Comparison of ENCODE assay signal across 35 cellular contexts in the genomic region with DNA sequence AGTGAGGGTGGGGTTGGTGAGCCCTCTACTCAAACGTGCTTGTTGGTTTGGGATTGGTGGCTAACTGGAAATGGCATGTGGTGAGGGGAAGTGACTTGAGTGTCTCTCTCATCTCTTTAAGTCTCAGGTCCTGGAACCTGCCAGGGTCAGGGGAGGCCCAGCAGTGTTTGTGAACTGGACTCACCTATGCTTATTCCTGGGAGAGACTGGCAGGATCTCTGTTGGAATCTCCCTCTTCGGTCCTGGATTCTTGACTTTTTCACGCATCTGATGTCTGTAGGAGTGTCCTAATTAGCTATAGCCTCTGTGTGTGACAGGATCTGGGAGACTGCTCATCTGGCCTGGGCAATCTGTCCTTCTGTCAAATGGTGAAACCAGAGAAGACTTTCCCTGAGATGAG.
"Had no signal": no experiment of that assay in that cellular context is flagged by ENCODE, and none has a peak within 500 bp of the region (broad histone marks: within the 10 kb centered on the region; RNA-seq: fewer than 3 reads in every experiment).

No MANE protein-coding gene starts in this region.

- H3K27me3 ChIP-seq: ascending aorta had no signal

- H3K27me3 Mint-ChIP-seq: activated B cell treated with CpG ODN at 0.5 μM for 24 hours; activated CD4-positive, alpha-beta memory T cell treated with anti-CD3 and anti-CD28 coated beads for 36 hours; activated CD8-positive, alpha-beta T cell treated with anti-CD3 and anti-CD28 coated beads for 36 hours; activated naive CD4-positive, alpha-beta T cell treated with anti-CD3 and anti-CD28 coated beads, Interleukin-2, amount 50 U/mL, for 24 hours; activated naive CD8-positive, alpha-beta T cell; activated naive CD8-positive, alpha-beta T cell treated with anti-CD3 and anti-CD28 coated beads, Interleukin-2, amount 50 U/mL, for 24 hours; activated T-helper 17 cell treated with anti-CD3 and anti-CD28 coated beads, Interleukin-2, amount 50 U/mL, for 72 hours; central memory CD8-positive, alpha-beta T cell had no signal

- H3K4me1 Mint-ChIP-seq: activated B cell treated with CpG ODN at 0.5 μM for 24 hours; activated naive CD4-positive, alpha-beta T cell treated with anti-CD3 and anti-CD28 coated beads, Interleukin-2, amount 10 ng/mL, durations not matched to agents 7 days and 5 days; activated naive CD8-positive, alpha-beta T cell treated with anti-CD3 and anti-CD28 coated beads, Interleukin-2, amount 50 U/mL, for 24 hours; activated T-helper 17 cell treated with anti-CD3 and anti-CD28 coated beads, Interleukin-2, amount 50 U/mL, for 72 hours had no signal

- H3K27ac Mint-ChIP-seq: activated B cell treated with CpG ODN at 0.5 μM for 24 hours; activated CD4-positive, alpha-beta memory T cell treated with anti-CD3 and anti-CD28 coated beads for 36 hours; activated CD4-positive, alpha-beta T cell treated with anti-CD3 and anti-CD28 coated beads, Interleukin-2, amount 10 ng/mL, durations not matched to agents 24 days and 14 days; activated CD8-positive, alpha-beta T cell treated with anti-CD3 and anti-CD28 coated beads for 36 hours; activated naive CD4-positive, alpha-beta T cell treated with anti-CD3 and anti-CD28 coated beads, Interleukin-2, amount 10 ng/mL, durations not matched to agents 7 days and 5 days; activated naive CD4-positive, alpha-beta T cell treated with anti-CD3 and anti-CD28 coated beads, Interleukin-2, amount 50 U/mL, for 24 hours; activated naive CD8-positive, alpha-beta T cell; activated naive CD8-positive, alpha-beta T cell treated with anti-CD3 and anti-CD28 coated beads, Interleukin-2, amount 10 ng/mL, durations not matched to agents 7 days and 5 days; activated naive CD8-positive, alpha-beta T cell treated with anti-CD3 and anti-CD28 coated beads, Interleukin-2, amount 50 U/mL, for 24 hours; activated T-cell treated with anti-CD3 and anti-CD28 coated beads, Interleukin-2, amount 50 U/mL, for 72 hours; activated T-helper 1 cell treated with anti-CD3 and anti-CD28 coated beads, Interleukin-12 subunit alpha, Interleukin-12 subunit beta, Interleukin-2, Interleukin-4 antibody, amounts not matched to agents 30 ng/mL and 10 ng/mL and 1 ng/mL, durations not matched to agents 14 hours and 24 hours and 36 hours; activated T-helper 17 cell treated with anti-CD3 and anti-CD28 coated beads, Interleukin-2, amount 50 U/mL, for 72 hours; T-helper 1 cell treated with Interleukin-12 subunit alpha and Interleukin-12 subunit beta and Interleukin-4 antibody, amounts not matched to agents 30 μg/mL and 1 μg/mL, for 36 hours; T-helper 2 cell treated with Interferon-gamma antibody and Interleukin-4, amounts not matched to agents 5 μg/mL and 100 μg/mL, for 36 hours had no signal

- H3K4me3 Mint-ChIP-seq: activated B cell treated with CpG ODN at 0.5 μM for 24 hours; activated CD4-positive, alpha-beta memory T cell treated with anti-CD3 and anti-CD28 coated beads for 36 hours; activated CD4-positive, alpha-beta T cell treated with anti-CD3 and anti-CD28 coated beads, Interleukin-2, amount 10 ng/mL, durations not matched to agents 24 days and 14 days; activated CD8-positive, alpha-beta T cell treated with anti-CD3 and anti-CD28 coated beads for 36 hours; activated naive CD4-positive, alpha-beta T cell treated with anti-CD3 and anti-CD28 coated beads, Interleukin-2, amount 10 ng/mL, durations not matched to agents 7 days and 5 days; activated naive CD4-positive, alpha-beta T cell treated with anti-CD3 and anti-CD28 coated beads, Interleukin-2, amount 50 U/mL, for 24 hours; activated naive CD8-positive, alpha-beta T cell; activated naive CD8-positive, alpha-beta T cell treated with anti-CD3 and anti-CD28 coated beads, Interleukin-2, amount 10 ng/mL, durations not matched to agents 7 days and 5 days; activated naive CD8-positive, alpha-beta T cell treated with anti-CD3 and anti-CD28 coated beads, Interleukin-2, amount 50 U/mL, for 24 hours; activated T-cell treated with anti-CD3 and anti-CD28 coated beads, Interleukin-2, amount 50 U/mL, for 4 hours; activated T-cell treated with anti-CD3 and anti-CD28 coated beads, Interleukin-2, amount 50 U/mL, for 72 hours; activated T-helper 1 cell treated with anti-CD3 and anti-CD28 coated beads, Interleukin-12 subunit alpha, Interleukin-12 subunit beta, Interleukin-2, Interleukin-4 antibody, amounts not matched to agents 30 ng/mL and 10 ng/mL and 1 ng/mL, durations not matched to agents 14 hours and 24 hours and 36 hours; activated T-helper 17 cell treated with anti-CD3 and anti-CD28 coated beads, Interleukin-2, amount 50 U/mL, for 72 hours; brain; central memory CD8-positive, alpha-beta T cell; T-helper 1 cell treated with Interleukin-12 subunit alpha and Interleukin-12 subunit beta and Interleukin-4 antibody, amounts not matched to agents 30 μg/mL and 1 μg/mL, for 36 hours; T-helper 2 cell treated with Interferon-gamma antibody and Interleukin-4, amounts not matched to agents 5 μg/mL and 100 μg/mL, for 36 hours had no signal

- FAIRE-seq: TTC549 had no signal

- H3K36me3 ChIP-seq: ascending aorta had no signal

- H3K9me3 Mint-ChIP-seq: activated B cell treated with CpG ODN at 0.5 μM for 24 hours; activated CD4-positive, alpha-beta memory T cell treated with anti-CD3 and anti-CD28 coated beads for 36 hours; activated CD4-positive, alpha-beta T cell treated with anti-CD3 and anti-CD28 coated beads, Interleukin-2, amount 10 ng/mL, durations not matched to agents 24 days and 14 days; activated CD8-positive, alpha-beta T cell treated with anti-CD3 and anti-CD28 coated beads for 36 hours; activated naive CD4-positive, alpha-beta T cell treated with anti-CD3 and anti-CD28 coated beads, Interleukin-2, amount 10 ng/mL, durations not matched to agents 7 days and 5 days; activated naive CD4-positive, alpha-beta T cell treated with anti-CD3 and anti-CD28 coated beads, Interleukin-2, amount 50 U/mL, for 24 hours; activated naive CD8-positive, alpha-beta T cell treated with anti-CD3 and anti-CD28 coated beads, Interleukin-2, amount 10 ng/mL, durations not matched to agents 7 days and 5 days; activated naive CD8-positive, alpha-beta T cell treated with anti-CD3 and anti-CD28 coated beads, Interleukin-2, amount 50 U/mL, for 24 hours; activated T-cell treated with anti-CD3 and anti-CD28 coated beads, Interleukin-2, amount 50 U/mL, for 4 hours; activated T-cell treated with anti-CD3 and anti-CD28 coated beads, Interleukin-2, amount 50 U/mL, for 72 hours; activated T-helper 1 cell treated with anti-CD3 and anti-CD28 coated beads, Interleukin-12 subunit alpha, Interleukin-12 subunit beta, Interleukin-2, Interleukin-4 antibody, amounts not matched to agents 30 ng/mL and 10 ng/mL and 1 ng/mL, durations not matched to agents 14 hours and 24 hours and 36 hours; activated T-helper 17 cell treated with anti-CD3 and anti-CD28 coated beads, Interleukin-2, amount 50 U/mL, for 72 hours; central memory CD8-positive, alpha-beta T cell; T-helper 1 cell treated with Interleukin-12 subunit alpha and Interleukin-12 subunit beta and Interleukin-4 antibody, amounts not matched to agents 30 μg/mL and 1 μg/mL, for 36 hours; T-helper 2 cell treated with Interferon-gamma antibody and Interleukin-4, amounts not matched to agents 5 μg/mL and 100 μg/mL, for 36 hours had no signal

- H3K36me3 Mint-ChIP-seq: activated CD4-positive, alpha-beta memory T cell treated with anti-CD3 and anti-CD28 coated beads for 36 hours; activated naive CD4-positive, alpha-beta T cell treated with anti-CD3 and anti-CD28 coated beads, Interleukin-2, amount 10 ng/mL, durations not matched to agents 7 days and 5 days; activated naive CD4-positive, alpha-beta T cell treated with anti-CD3 and anti-CD28 coated beads, Interleukin-2, amount 50 U/mL, for 24 hours; activated naive CD8-positive, alpha-beta T cell; activated naive CD8-positive, alpha-beta T cell treated with anti-CD3 and anti-CD28 coated beads, Interleukin-2, amount 10 ng/mL, durations not matched to agents 7 days and 5 days; brain had no signal

- H3K4me3 ChIP-seq: ascending aorta had no signal

- DNase-seq: activated B cell treated with CpG ODN at 0.5 μM for 24 hours; activated CD4-positive, alpha-beta memory T cell treated with anti-CD3 and anti-CD28 coated beads for 36 hours; activated CD4-positive, alpha-beta T cell treated with anti-CD3 and anti-CD28 coated beads for 4 hours; activated CD4-positive, alpha-beta T cell treated with anti-CD3 and anti-CD28 coated beads, Interleukin-2, amount 10 ng/mL, durations not matched to agents 24 days and 14 days; activated CD4-positive, alpha-beta T cell treated with anti-CD3 and anti-CD28 coated beads, Interleukin-2, amount 50 U/mL, for 1 hour; activated CD4-positive, alpha-beta T cell treated with anti-CD3 and anti-CD28 coated beads, Interleukin-2, amount 50 U/mL, for 4 hours; activated CD4-positive, CD25-positive, alpha-beta regulatory T cell treated with anti-CD3 and anti-CD28 coated beads, Interleukin-2, amount 50 U/mL, for 72 hours; activated CD8-positive, alpha-beta memory T cell treated with anti-CD3 and anti-CD28 coated beads, Interleukin-2, amount 50 U/mL, for 4 hours; activated CD8-positive, alpha-beta T cell treated with anti-CD3 and anti-CD28 coated beads for 36 hours; activated effector memory CD4-positive, alpha-beta T cell treated with anti-CD3 and anti-CD28 coated beads, Interleukin-2, amount 50 U/mL, for 16 hours; activated naive CD4-positive, alpha-beta T cell treated with anti-CD3 and anti-CD28 coated beads, Interleukin-2, amount 10 ng/mL, durations not matched to agents 7 days and 5 days; activated naive CD4-positive, alpha-beta T cell treated with Interleukin-2 at 50 U/mL for 16 hours; activated naive CD8-positive, alpha-beta T cell treated with anti-CD3 and anti-CD28 coated beads, Interleukin-2, amount 10 ng/mL, durations not matched to agents 7 days and 5 days; activated naive CD8-positive, alpha-beta T cell treated with anti-CD3 and anti-CD28 coated beads, Interleukin-2, amount 50 U/mL, for 24 hours; activated T-cell treated with anti-CD3 and anti-CD28 coated beads for 4 hours; activated T-cell treated with anti-CD3 and anti-CD28 coated beads, Interleukin-2, amount 50 U/mL, for 1 hour; activated T-cell treated with anti-CD3 and anti-CD28 coated beads, Interleukin-2, amount 50 U/mL, for 4 hours; activated T-cell treated with anti-CD3 and anti-CD28 coated beads, Interleukin-2, amount 50 U/mL, for 72 hours; amygdala; anterior cingulate cortex; caudate nucleus; cerebellar nuclear complex; T-helper 1 cell; T-helper 2 cell; T-helper 9 cell had no signal
